Comparison of ENCODE assay signal across 22 cellular contexts in the genomic region with DNA sequence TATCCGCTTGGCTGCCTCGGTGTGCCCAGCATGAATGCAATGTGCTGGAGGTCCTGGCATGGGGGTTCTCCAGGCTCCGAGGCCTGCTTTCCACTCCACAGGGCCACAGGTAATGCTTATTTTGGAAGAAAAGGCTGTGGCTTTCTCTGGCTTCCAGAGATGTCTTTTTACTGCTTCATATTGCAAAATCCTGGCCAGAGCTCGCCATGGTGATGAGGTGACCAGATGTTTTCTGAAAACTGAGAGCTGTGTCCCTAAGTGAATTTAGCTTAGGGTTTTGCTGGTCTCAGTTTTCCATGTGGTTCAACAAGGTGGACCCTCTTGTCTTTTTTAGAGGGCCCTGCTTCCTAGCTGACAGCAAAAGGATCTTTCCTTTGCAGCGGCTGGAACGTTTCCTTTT.
"Had no signal": no experiment of that assay in that cellular context is flagged by ENCODE, and none has a peak within 500 bp of the region (broad histone marks: within the 10 kb centered on the region; RNA-seq: fewer than 3 reads in every experiment).

No MANE protein-coding gene starts in this region.

- H3K27me3 ChIP-seq: esophagus muscularis mucosa, gastroesophageal sphincter, neutrophil, right lobe of liver, testis, tibial nerve, upper lobe of right lung, vagina had no signal

- H3K9me3 ChIP-seq: esophagus muscularis mucosa, gastroesophageal sphincter, neutrophil, psoas muscle, right lobe of liver, testis, tibial nerve, upper lobe of right lung, vagina had no signal

- H3K36me3 ChIP-seq: neutrophil, right lobe of liver, upper lobe of right lung, vagina had no signal

- H3K27ac ChIP-seq: coronary artery, epithelial cell of prostate, esophagus muscularis mucosa, gastroesophageal sphincter, neutrophil, psoas muscle, right lobe of liver, skin epidermis, testis, tibial nerve, upper lobe of right lung, vagina had no signal

- H3K4me3 ChIP-seq: coronary artery, esophagus muscularis mucosa, gastroesophageal sphincter, psoas muscle, right lobe of liver, skin epidermis, testis, tibial nerve, upper lobe of right lung, vagina had no signal

- H3K4me1 ChIP-seq: psoas muscle, right lobe of liver, upper lobe of right lung, vagina had no signal

- DNase-seq: effector memory CD8-positive, alpha-beta T cell; glutamatergic neuron; islet precursor cell; mammary epithelial cell; naive thymus-derived CD8-positive, alpha-beta T cell; psoas muscle; retina; right lobe of liver; stimulated activated CD4-positive, alpha-beta T cell treated with anti-CD3 and anti-CD28 coated beads, Interleukin-2, amount 100 ng/mL, for 24 hours; stimulated activated CD4-positive, alpha-beta T cell treated with anti-CD3 and anti-CD28 coated beads, Interleukin-4, amount 100 ng/mL, for 4 hours; stimulated activated naive B cell treated with anti-CD40 and anti-IgM and Interleukin-4, amounts not matched to agents 10 μg/mL and 1 μg/mL and 100 μg/mL, for 72 hours; stimulated activated naive CD8-positive, alpha-beta T cell treated with anti-CD3 and anti-CD28 coated beads, Interleukin-15, amount 100 ng/mL, for 72 hours; testis; upper lobe of right lung had no signal
